9 cellular contexts compared by ENCODE assay signal in genomic region chr5:150637245-150638052, GRCh38.
A peak's percentile ranks its signal among the peaks of the same experiment; 100 is the strongest.
DNase-seq lines count a peak whose midpoint lies in the region; ATAC-seq and TF ChIP-seq lines count a peak whose summit lies in the region.
"Had no signal": no experiment of that assay in that cellular context is flagged by ENCODE, and none has a peak within 500 bp of the region (broad histone marks: within the 10 kb centered on the region; RNA-seq: fewer than 3 reads in every experiment).

No MANE protein-coding gene starts in this region.

- in situ Hi-C loops in KBM-7 (cut with MboI; ENCODE audit: low pct_unique_long_range_greater_than_20kb, low sequenced_read_pairs): no loop called here

- H3K27me3 ChIP-seq in RWPE2 (ENCODE audit: insufficient read depth, poor library complexity, severe bottlenecking): no peaks in the 10 kb centered on the region

- H3K36me3 ChIP-seq in RWPE2 (ENCODE audit: low read depth): no peaks in the 10 kb centered on the region

- TF ChIP-seq CTCF in RWPE2 (IDR thresholded peaks at IDR 0.05; ENCODE audit: poor library complexity, severe bottlenecking) (peak; percentile 7), fibroblast of mammary gland (conservative IDR thresholded peaks at IDR 0.05; ENCODE audit: control insufficient read depth, insufficient read depth, low read depth, low read length) (no peak), retinal pigment epithelial cell (conservative IDR thresholded peaks at IDR 0.05; ENCODE audit: low read depth, low read length) (no peak)

- H3K4me3 ChIP-seq in RWPE2 (ENCODE audit: severe bottlenecking) (no peak overlapping the region), fibroblast of mammary gland (ENCODE audit: control insufficient read depth, low read depth, low read length) (no peak overlapping the region), retinal pigment epithelial cell (ENCODE audit: low read length) (no peak overlapping the region)

- H3K4me1 ChIP-seq in RWPE2 (ENCODE audit: insufficient read depth, poor library complexity, severe bottlenecking): peaks cover 58% of the 10 kb centered on the region

- DNase-seq in EH (ENCODE audit: low read depth) (peak; percentile 96), RWPE2 (ENCODE audit: low spot score) (no peak), fibroblast of mammary gland (ENCODE audit: low read depth) (peak; percentile 66), retinal pigment epithelial cell (ENCODE audit: low read depth) (peak; percentile 84), KBM-7 (no peak), NCI-H128 (lab: John Stamatoyannopoulos, UW; ENCODE audit: unreplicated experiment) (no peak)
- no peak for DNase-seq in activated naive CD4-positive, alpha-beta T cell treated with Interleukin-2 at 50 U/mL for 16 hours

- ATAC-seq in RWPE2 (ENCODE audit: low read depth): peak; percentile 30
- ATAC-seq in HG03135 (IDR thresholded peaks at IDR 0.05; ENCODE audit: unreplicated experiment): no peak

- H3K9me3 ChIP-seq in RWPE2 (ENCODE audit: severe bottlenecking): no peaks in the 10 kb centered on the region

- H3K27ac ChIP-seq in RWPE2 (ENCODE audit: poor library complexity, severe bottlenecking): peak overlapping the region; percentile 93
- H3K27ac ChIP-seq: HL-60 had no signal

Comparison
In these comparisons a context has a peak if more than half of its experiments do, and no peak if none do; other contexts are left out.
1. DNase-seq: peak in EH (single experiment), fibroblast of mammary gland (single experiment) and retinal pigment epithelial cell (single experiment); none in RWPE2 (single experiment), KBM-7 (single experiment), activated naive CD4-positive, alpha-beta T cell treated with Interleukin-2 at 50 U/mL for 16 hours (single experiment) and NCI-H128 (single experiment).